ENCODE assay signal across 1 cellular context in the genomic region with DNA sequence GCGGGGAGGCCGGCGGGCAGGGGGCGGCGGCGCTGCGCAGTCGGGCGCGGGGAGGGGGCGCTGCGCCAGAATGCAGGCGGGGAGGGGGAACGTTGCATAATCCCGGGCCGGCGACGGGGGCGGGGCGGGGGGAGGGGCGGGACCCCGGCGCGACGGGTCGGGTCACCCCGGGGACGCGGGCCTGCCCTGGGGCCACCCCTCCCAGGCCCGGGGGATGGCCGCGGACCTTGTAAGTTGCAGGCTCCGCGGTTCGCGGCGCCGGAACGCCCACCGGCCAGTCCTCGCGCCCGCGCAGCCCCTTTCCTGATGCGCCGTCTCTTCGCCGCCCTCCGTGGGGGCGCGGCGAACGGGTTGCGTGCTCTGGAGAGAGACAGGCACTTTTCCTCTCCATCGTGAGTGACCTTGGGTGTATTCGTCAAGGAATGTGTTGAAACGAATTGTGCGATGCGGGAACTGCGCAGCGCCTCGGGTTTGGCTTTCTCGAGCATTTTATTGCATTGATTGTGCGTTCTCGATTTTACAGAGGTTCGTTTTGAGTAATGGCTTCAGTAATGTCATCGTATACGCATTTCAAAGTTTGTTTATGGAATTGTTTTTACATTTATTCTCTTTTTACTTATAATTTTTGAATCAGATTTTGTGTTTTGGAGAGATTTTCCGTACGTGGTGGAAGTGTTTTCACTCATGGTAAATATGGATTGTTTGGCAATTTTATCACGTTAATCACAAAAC.
TF ChIP-seq lines count a peak whose summit lies in the region.

No MANE protein-coding gene starts in this region.

TF ChIP-seq in GM23338, 12 proteins besides CTCF, POLR2A, EP300 and RAD21 (continued from another document):
- TF ChIP-seq, protein P1, sequence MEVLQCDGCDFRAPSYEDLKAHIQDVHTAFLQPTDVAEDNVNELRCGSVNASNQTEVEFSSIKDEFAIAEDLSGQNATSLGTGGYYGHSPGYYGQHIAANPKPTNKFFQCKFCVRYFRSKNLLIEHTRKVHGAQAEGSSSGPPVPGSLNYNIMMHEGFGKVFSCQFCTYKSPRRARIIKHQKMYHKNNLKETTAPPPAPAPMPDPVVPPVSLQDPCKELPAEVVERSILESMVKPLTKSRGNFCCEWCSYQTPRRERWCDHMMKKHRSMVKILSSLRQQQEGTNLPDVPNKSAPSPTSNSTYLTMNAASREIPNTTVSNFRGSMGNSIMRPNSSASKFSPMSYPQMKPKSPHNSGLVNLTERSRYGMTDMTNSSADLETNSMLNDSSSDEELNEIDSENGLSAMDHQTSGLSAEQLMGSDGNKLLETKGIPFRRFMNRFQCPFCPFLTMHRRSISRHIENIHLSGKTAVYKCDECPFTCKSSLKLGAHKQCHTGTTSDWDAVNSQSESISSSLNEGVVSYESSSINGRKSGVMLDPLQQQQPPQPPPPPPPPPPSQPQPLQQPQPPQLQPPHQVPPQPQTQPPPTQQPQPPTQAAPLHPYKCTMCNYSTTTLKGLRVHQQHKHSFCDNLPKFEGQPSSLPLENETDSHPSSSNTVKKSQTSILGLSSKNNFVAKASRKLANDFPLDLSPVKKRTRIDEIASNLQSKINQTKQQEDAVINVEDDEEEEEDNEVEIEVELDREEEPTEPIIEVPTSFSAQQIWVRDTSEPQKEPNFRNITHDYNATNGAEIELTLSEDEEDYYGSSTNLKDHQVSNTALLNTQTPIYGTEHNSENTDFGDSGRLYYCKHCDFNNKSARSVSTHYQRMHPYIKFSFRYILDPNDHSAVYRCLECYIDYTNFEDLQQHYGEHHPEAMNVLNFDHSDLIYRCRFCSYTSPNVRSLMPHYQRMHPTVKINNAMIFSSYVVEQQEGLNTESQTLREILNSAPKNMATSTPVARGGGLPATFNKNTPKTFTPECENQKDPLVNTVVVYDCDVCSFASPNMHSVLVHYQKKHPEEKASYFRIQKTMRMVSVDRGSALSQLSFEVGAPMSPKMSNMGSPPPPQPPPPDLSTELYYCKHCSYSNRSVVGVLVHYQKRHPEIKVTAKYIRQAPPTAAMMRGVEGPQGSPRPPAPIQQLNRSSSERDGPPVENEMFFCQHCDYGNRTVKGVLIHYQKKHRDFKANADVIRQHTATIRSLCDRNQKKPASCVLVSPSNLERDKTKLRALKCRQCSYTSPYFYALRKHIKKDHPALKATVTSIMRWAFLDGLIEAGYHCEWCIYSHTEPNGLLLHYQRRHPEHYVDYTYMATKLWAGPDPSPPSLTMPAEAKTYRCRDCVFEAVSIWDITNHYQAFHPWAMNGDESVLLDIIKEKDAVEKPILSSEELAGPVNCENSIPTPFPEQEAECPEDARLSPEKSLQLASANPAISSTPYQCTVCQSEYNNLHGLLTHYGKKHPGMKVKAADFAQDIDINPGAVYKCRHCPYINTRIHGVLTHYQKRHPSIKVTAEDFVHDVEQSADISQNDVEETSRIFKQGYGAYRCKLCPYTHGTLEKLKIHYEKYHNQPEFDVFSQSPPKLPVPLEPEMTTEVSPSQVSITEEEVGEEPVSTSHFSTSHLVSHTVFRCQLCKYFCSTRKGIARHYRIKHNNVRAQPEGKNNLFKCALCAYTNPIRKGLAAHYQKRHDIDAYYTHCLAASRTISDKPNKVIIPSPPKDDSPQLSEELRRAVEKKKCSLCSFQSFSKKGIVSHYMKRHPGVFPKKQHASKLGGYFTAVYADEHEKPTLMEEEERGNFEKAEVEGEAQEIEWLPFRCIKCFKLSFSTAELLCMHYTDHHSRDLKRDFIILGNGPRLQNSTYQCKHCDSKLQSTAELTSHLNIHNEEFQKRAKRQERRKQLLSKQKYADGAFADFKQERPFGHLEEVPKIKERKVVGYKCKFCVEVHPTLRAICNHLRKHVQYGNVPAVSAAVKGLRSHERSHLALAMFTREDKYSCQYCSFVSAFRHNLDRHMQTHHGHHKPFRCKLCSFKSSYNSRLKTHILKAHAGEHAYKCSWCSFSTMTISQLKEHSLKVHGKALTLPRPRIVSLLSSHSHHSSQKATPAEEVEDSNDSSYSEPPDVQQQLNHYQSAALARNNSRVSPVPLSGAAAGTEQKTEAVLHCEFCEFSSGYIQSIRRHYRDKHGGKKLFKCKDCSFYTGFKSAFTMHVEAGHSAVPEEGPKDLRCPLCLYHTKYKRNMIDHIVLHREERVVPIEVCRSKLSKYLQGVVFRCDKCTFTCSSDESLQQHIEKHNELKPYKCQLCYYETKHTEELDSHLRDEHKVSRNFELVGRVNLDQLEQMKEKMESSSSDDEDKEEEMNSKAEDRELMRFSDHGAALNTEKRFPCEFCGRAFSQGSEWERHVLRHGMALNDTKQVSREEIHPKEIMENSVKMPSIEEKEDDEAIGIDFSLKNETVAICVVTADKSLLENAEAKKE (CRISPR knock-in tag; IDR thresholded peaks at IDR 0.05) = no peak
- no peak for TF ChIP-seq NANOG (IDR thresholded peaks at IDR 0.05; ENCODE audit: borderline replicate concordance)
- no peak for TF ChIP-seq EZH2phosphoT487 (IDR thresholded peaks at IDR 0.05; ENCODE audit: unreplicated experiment)
- TF ChIP-seq, protein P2, sequence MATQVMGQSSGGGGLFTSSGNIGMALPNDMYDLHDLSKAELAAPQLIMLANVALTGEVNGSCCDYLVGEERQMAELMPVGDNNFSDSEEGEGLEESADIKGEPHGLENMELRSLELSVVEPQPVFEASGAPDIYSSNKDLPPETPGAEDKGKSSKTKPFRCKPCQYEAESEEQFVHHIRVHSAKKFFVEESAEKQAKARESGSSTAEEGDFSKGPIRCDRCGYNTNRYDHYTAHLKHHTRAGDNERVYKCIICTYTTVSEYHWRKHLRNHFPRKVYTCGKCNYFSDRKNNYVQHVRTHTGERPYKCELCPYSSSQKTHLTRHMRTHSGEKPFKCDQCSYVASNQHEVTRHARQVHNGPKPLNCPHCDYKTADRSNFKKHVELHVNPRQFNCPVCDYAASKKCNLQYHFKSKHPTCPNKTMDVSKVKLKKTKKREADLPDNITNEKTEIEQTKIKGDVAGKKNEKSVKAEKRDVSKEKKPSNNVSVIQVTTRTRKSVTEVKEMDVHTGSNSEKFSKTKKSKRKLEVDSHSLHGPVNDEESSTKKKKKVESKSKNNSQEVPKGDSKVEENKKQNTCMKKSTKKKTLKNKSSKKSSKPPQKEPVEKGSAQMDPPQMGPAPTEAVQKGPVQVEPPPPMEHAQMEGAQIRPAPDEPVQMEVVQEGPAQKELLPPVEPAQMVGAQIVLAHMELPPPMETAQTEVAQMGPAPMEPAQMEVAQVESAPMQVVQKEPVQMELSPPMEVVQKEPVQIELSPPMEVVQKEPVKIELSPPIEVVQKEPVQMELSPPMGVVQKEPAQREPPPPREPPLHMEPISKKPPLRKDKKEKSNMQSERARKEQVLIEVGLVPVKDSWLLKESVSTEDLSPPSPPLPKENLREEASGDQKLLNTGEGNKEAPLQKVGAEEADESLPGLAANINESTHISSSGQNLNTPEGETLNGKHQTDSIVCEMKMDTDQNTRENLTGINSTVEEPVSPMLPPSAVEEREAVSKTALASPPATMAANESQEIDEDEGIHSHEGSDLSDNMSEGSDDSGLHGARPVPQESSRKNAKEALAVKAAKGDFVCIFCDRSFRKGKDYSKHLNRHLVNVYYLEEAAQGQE (IDR thresholded peaks at IDR 0.05; ENCODE audit: unreplicated experiment) = no peak
- no peak for TF ChIP-seq STAT1 (IDR thresholded peaks at IDR 0.05; ENCODE audit: unreplicated experiment)
- TF ChIP-seq POLR2AphosphoS5 (IDR thresholded peaks at IDR 0.05; ENCODE audit: low read depth) = no peak
- TF ChIP-seq EZH2 (IDR thresholded peaks at IDR 0.05; ENCODE audit: low read depth, unreplicated experiment) = no peak
